In genomic region chr17:49496866-49497146, GRCh38 we compare ENCODE assay signal across 8 cellular contexts. TPM values are rescaled to one million over a fixed set of nuclear protein-coding genes. Genes with fewer than 3 reads are reported as not detected.
DNase-seq lines count a peak whose midpoint lies in the region; FAIRE-seq and TF ChIP-seq lines count a peak whose summit lies in the region.

No MANE protein-coding gene starts in this region.

- CTCF ChIA-PET in SK-N-SH (lab: Yijun Ruan, JAX): interaction anchor here (0.7 to 28.6 kb wide), 45 partner anchors 14 to 311 kb away, joined by 3 to 499 read pairs (median 9); partner anchors contain the start of genes PHB1 and SLC35B1

- no peak overlapping the region for H2BK12ac ChIP-seq in trophoblast cell (ENCODE audit: low read length)

- peaks cover 60% of the 10 kb centered on the region for H3K27me3 ChIP-seq in DOHH2 (ENCODE audit: control insufficient read depth, low read length)
- peaks cover 78% of the 10 kb centered on the region for H3K27me3 ChIP-seq in SK-N-SH (ENCODE audit: insufficient read depth)
- H3K27me3 ChIP-seq in trophoblast cell (ENCODE audit: insufficient read depth, low read length): peaks cover 43% of the 10 kb centered on the region

- no peaks in the 10 kb centered on the region for H3F3A ChIP-seq in DOHH2 (ENCODE audit: control insufficient read depth, insufficient read depth)
- H3F3A ChIP-seq in SK-N-SH (replicated peaks; ENCODE audit: insufficient read depth): peaks cover 6% of the 10 kb centered on the region

- H3K9ac ChIP-seq in SK-N-SH: no peak overlapping the region
- H3K9ac ChIP-seq in trophoblast cell (ENCODE audit: low read length): no peak overlapping the region

- TF ChIP-seq POLR2A in GM12892 (IDR thresholded peaks at IDR 0.05; ENCODE audit: low read depth, low read length): no peak

- H2AK5ac ChIP-seq in trophoblast cell (ENCODE audit: low read length): no peak overlapping the region

- H4K20me1 ChIP-seq in DOHH2 (ENCODE audit: control insufficient read depth, insufficient read depth, low read depth, low read length): no peaks in the 10 kb centered on the region
- no peaks in the 10 kb centered on the region for H4K20me1 ChIP-seq in SK-N-SH (ENCODE audit: insufficient read depth)

- H3K23ac ChIP-seq in trophoblast cell (ENCODE audit: low read length): no peak overlapping the region

- TF ChIP-seq CTCF in DOHH2 (IDR thresholded peaks at IDR 0.05; ENCODE audit: low read depth, low read length, poor library complexity, severe bottlenecking): no peak
- no peak for TF ChIP-seq CTCF in SK-N-SH (IDR thresholded peaks at IDR 0.05)
- no peak for TF ChIP-seq CTCF in fibroblast of villous mesenchyme (IDR thresholded peaks at IDR 0.05; ENCODE audit: insufficient read depth, low read depth, low read length)
- TF ChIP-seq CTCF in GM10266 (IDR thresholded peaks at IDR 0.05; ENCODE audit: control insufficient read depth, insufficient read depth, low read depth, missing control alignments): no peak

- H3K4me1 ChIP-seq in DOHH2 (ENCODE audit: control insufficient read depth, low read length) (peaks cover 17% of the 10 kb centered on the region), SK-N-SH (ENCODE audit: control insufficient read depth in 1 of 2, insufficient read depth in 2 of 2, low read depth in 1 of 2, low read length in 1 of 2) (peaks cover 5 to 42% of the 10 kb centered on the region in 2 experiments; a peak in 2 of 4 replicates), trophoblast cell (ENCODE audit: control insufficient read depth in 1 of 2, insufficient read depth in 2 of 2, low read length in 2 of 2) (peaks cover 8 to 11% of the 10 kb centered on the region in 2 experiments)

- POLR2A ChIA-PET in SK-N-SH (lab: Yijun Ruan, JAX): interaction anchor here (0.6 to 2.5 kb wide), 2 partner anchors 11 to 67 kb away, joined by 3 to 12 read pairs; no protein-coding TSS in a partner anchor

- no peak overlapping the region for H4K12ac ChIP-seq in trophoblast cell (ENCODE audit: low read depth, low read length)

- no peaks in the 10 kb centered on the region for H3K79me1 ChIP-seq in trophoblast cell (ENCODE audit: low read length)

- no peak for TF ChIP-seq EP300 in SK-N-SH (IDR thresholded peaks at IDR 0.05; ENCODE audit: borderline replicate concordance in 1 of 2, low read depth in 1 of 2, low read length in 1 of 2)

- H2BK120ac ChIP-seq in trophoblast cell (ENCODE audit: insufficient read depth, low read length, poor library complexity): no peak overlapping the region

- no peak overlapping the region for H3K18ac ChIP-seq in trophoblast cell (ENCODE audit: low read length)

- H3K79me2 ChIP-seq in DOHH2 (ENCODE audit: control insufficient read depth, low read length): no peaks in the 10 kb centered on the region
- H3K79me2 ChIP-seq in SK-N-SH (ENCODE audit: insufficient read depth): no peaks in the 10 kb centered on the region
- H3K79me2 ChIP-seq in trophoblast cell (ENCODE audit: control insufficient read depth, insufficient read depth, low read length, poor library complexity): no peaks in the 10 kb centered on the region

- WGBS in SK-N-SH (ENCODE audit: low lambda C conversion rate): 6% methylated on average over 5 of the region's 13 CpGs
- no CpG with 5 or more reads among the region's 13 CpGs for WGBS in trophoblast cell (ENCODE audit: extremely low coverage, insufficient coverage, insufficient read length)

- H4K91ac ChIP-seq in trophoblast cell (ENCODE audit: low read depth, low read length): no peak overlapping the region

- FAIRE-seq in GM12892 (lab: Jason Lieb, UNC): no peak

- no peaks in the 10 kb centered on the region for H3K36me3 ChIP-seq in DOHH2 (ENCODE audit: control insufficient read depth, low read length)
- H3K36me3 ChIP-seq in SK-N-SH (replicated peaks in 1 of 2; ENCODE audit: control insufficient read depth in 1 of 2, insufficient read depth in 2 of 2, low read length in 1 of 2): no peaks in the 10 kb centered on the region
- no peaks in the 10 kb centered on the region for H3K36me3 ChIP-seq in trophoblast cell (ENCODE audit: control insufficient read depth in 1 of 2, insufficient read depth in 2 of 2, low read length in 2 of 2)

- H3K27ac ChIP-seq in DOHH2 (ENCODE audit: low read depth, low read length) (no peak overlapping the region), SK-N-SH (ENCODE audit: low read depth in 2 of 2, low read length in 1 of 2) (no peak overlapping the region), trophoblast cell (ENCODE audit: low read depth, low read length) (no peak overlapping the region)

- intact Hi-C loops in posterior vena cava (cut with DNase I): loop anchor here (5.0 kb wide), 1 partner anchor 60 kb away; no protein-coding TSS in a partner anchor

- H2AFZ ChIP-seq in SK-N-SH (ENCODE audit: low read depth): peak overlapping the region; percentile 43; the same call in 1 of the 2 replicates
- no peak overlapping the region for H2AFZ ChIP-seq in trophoblast cell (ENCODE audit: insufficient read depth, low read length, poor library complexity)

- no peak for TF ChIP-seq RAD21 in SK-N-SH (IDR thresholded peaks at IDR 0.05; ENCODE audit: low read length)

- H3K4me3 ChIP-seq in DOHH2 (ENCODE audit: low read length) (no peak overlapping the region), SK-N-SH (ENCODE audit: low read depth in 2 of 2, low read length in 1 of 2) (peak overlapping the region; percentile 54 to 63), fibroblast of villous mesenchyme (ENCODE audit: low read depth, low read length) (peak overlapping the region; percentile 18), trophoblast cell (ENCODE audit: low read depth, low read length) (no peak overlapping the region)

- H3K9me3 ChIP-seq in DOHH2 (ENCODE audit: control insufficient read depth, insufficient read depth, low read length) (no peaks in the 10 kb centered on the region), SK-N-SH (no peaks in the 10 kb centered on the region), trophoblast cell (ENCODE audit: insufficient read depth, low read depth, low read length) (no peaks in the 10 kb centered on the region)

- H3K14ac ChIP-seq in trophoblast cell (ENCODE audit: low read length): no peak overlapping the region

- H3K4me2 ChIP-seq in DOHH2 (ENCODE audit: low read length): peak overlapping the region; percentile 86; the same call in 1 of the 2 replicates
- peak overlapping the region; percentile 93 for H3K4me2 ChIP-seq in SK-N-SH
- H3K4me2 ChIP-seq in trophoblast cell (ENCODE audit: low read length): peak overlapping the region; percentile 67

- no peak overlapping the region for H4K8ac ChIP-seq in trophoblast cell (ENCODE audit: low read depth, low read length)

- no peak for DNase-seq in SK-N-SH
- peak; percentile 3 for DNase-seq in fibroblast of villous mesenchyme (ENCODE audit: low read depth)
- DNase-seq in trophoblast cell: no peak
- no peak for DNase-seq in stimulated activated naive CD4-positive, alpha-beta T cell treated with Interleukin-2 at 50 U/mL for 16 hours (lab: John Stamatoyannopoulos, UW)
- DNase-seq in GM12892 (ENCODE audit: insufficient read length): no peak
- no peak for DNase-seq in GM10266 (ENCODE audit: extremely low spot score)
- DNase-seq in posterior vena cava (ENCODE audit: low spot score): no peak

- no peak overlapping the region for H3K4ac ChIP-seq in trophoblast cell (ENCODE audit: low read depth, low read length)

- no peaks in the 10 kb centered on the region for H3K9me2 ChIP-seq in DOHH2 (replicated peaks; ENCODE audit: control insufficient read depth, low read length)
- no peaks in the 10 kb centered on the region for H3K9me2 ChIP-seq in SK-N-SH

- no peak overlapping the region for H2BK5ac ChIP-seq in trophoblast cell (ENCODE audit: low read depth, low read length, poor library complexity)

TF ChIP-seq in SK-N-SH, 30 proteins besides CTCF, POLR2A, EP300 and RAD21 (continues in another document):
- no peak for TF ChIP-seq REST (IDR thresholded peaks at IDR 0.05; ENCODE audit: low read depth, low read length)
- no peak for TF ChIP-seq NRF1 (IDR thresholded peaks at IDR 0.05; ENCODE audit: low read depth, low read length)
- no peak for TF ChIP-seq NFIC (IDR thresholded peaks at IDR 0.05; ENCODE audit: borderline replicate concordance)
- TF ChIP-seq RXRA (IDR thresholded peaks at IDR 0.05; ENCODE audit: borderline replicate concordance, low read depth): no peak

RNA-seq across cellular contexts. Expression of gene NGFR, which starts 1.7 kb away (rescaled TPM):
- 0.44 and 0.76 TPM in 2 replicates for polyA plus RNA-seq in SK-N-SH (2012; rRNA removed)
- 0.37 and 0.59 TPM in 2 replicates for polyA plus RNA-seq in SK-N-SH (2012; cell fraction: cytosol; rRNA removed)
- polyA plus RNA-seq in SK-N-SH (2012; cell fraction: nucleus; rRNA removed): 0.52 and 0.66 TPM in 2 replicates
- total RNA-seq in fibroblast of villous mesenchyme: under 0.01 TPM in 2 replicates
- 0.17 and 0.18 TPM in 2 replicates for polyA plus RNA-seq in trophoblast cell (2013)
- 0.45 TPM for polyA plus RNA-seq in GM12892 (2012; ENCODE audit: missing spikeins)
- total RNA-seq in posterior vena cava: 10 to 100 TPM; 35.7 to 69.9 TPM

Comparison
In these comparisons a context has a peak if more than half of its experiments do, and no peak if none do; other contexts are left out.
1. H3K4me3 ChIP-seq: peak in SK-N-SH (2 of 2) and fibroblast of villous mesenchyme (single experiment); none in DOHH2 (single experiment) and trophoblast cell (single experiment).
2. RNA of gene NGFR, which starts 1.7 kb away (total RNA-seq): 35.7 to 69.9 TPM in posterior vena cava; under 0.01 TPM in fibroblast of villous mesenchyme; every median in the first group is over 10 times any median in the second.
3. Peak in every context shown above with its lines, with median percentiles within 50 percentile points of each other: H3K4me2 ChIP-seq.